8 cellular contexts compared by ENCODE assay signal in the genomic region with DNA sequence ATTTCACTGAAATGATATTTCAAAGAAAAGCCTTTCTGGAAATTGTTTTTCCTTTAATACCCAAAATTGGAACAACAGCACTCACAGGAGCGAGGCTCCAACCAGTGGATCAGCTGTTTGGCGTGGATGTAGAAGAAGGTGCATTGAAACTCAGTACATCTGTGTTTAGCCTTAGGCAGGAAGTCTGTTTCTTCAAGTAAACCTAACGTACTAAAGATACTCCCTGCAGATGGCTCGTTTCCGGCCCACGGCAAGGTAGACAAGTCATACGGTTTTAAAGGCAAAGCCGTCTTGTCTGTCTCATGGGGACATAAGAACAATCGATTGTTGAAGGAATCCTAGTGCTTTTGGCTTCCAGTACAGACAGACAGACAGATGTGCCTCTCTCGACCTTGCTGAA. TPM values are rescaled to one million over a fixed set of nuclear protein-coding genes. Genes with fewer than 3 reads are reported as not detected.
DNase-seq lines count a peak whose midpoint lies in the region; ATAC-seq and TF ChIP-seq lines count a peak whose summit lies in the region.

No MANE protein-coding gene starts in this region.

- H3K4me1 Mint-ChIP-seq in CD4-positive, alpha-beta memory T cell, result peaks cover 20 to 70% (median 46%) of the 10 kb centered on the region in 4 donors

- H3K27me3 ChIP-seq in CD4-positive, alpha-beta memory T cell (ENCODE audit: insufficient read depth, low read length), result no peaks in the 10 kb centered on the region
- H3K27me3 ChIP-seq in Peyer's patch (no peaks in the 10 kb centered on the region), esophagus muscularis mucosa (no peaks in the 10 kb centered on the region), BE2C (no peaks in the 10 kb centered on the region)

- peaks cover 0 to 2% (median 0%) of the 10 kb centered on the region in 8 donors for H3K9me3 Mint-ChIP-seq in CD4-positive, alpha-beta memory T cell

- peaks cover 64% of the 10 kb centered on the region for H3K4me1 ChIP-seq in CD4-positive, alpha-beta memory T cell (ENCODE audit: insufficient read depth, low read length)
- peaks cover 0 to 22% (median 6%) of the 10 kb centered on the region in 4 donors for H3K4me1 ChIP-seq in Peyer's patch
- H3K4me1 ChIP-seq in esophagus muscularis mucosa, result peaks cover 19 to 79% (median 68%) of the 10 kb centered on the region in 4 donors
- no peaks in the 10 kb centered on the region for H3K4me1 ChIP-seq in BE2C

- CTCF ChIA-PET in CD4-positive, alpha-beta memory T cell (lab: Charles Lee; ENCODE audit: partially characterized antibody), result interaction anchor here (1.2 to 3.1 kb wide), 5 partner anchors 10 to 28 kb away, joined by 3 to 17 read pairs (median 4); no protein-coding TSS in a partner anchor

- peak overlapping the region; percentile 79 to 92 (median 86) for H3K27ac Mint-ChIP-seq in CD4-positive, alpha-beta memory T cell

- no peak for TF ChIP-seq POLR2A in Peyer's patch (IDR thresholded peaks at IDR 0.05)
- no peak for TF ChIP-seq POLR2A in esophagus muscularis mucosa (IDR thresholded peaks at IDR 0.05; ENCODE audit: low read depth)

- no peak overlapping the region for H3K4me3 ChIP-seq in CD4-positive, alpha-beta memory T cell (ENCODE audit: low read length in 2 of 2)
- H3K4me3 ChIP-seq in Peyer's patch, result no peak overlapping the region
- H3K4me3 ChIP-seq in esophagus muscularis mucosa, result no peak overlapping the region
- H3K4me3 ChIP-seq in BE2C (ENCODE audit: low read depth, low read length), result no peak overlapping the region

- H3K4me3 Mint-ChIP-seq in CD4-positive, alpha-beta memory T cell, result peak overlapping the region; percentile 44 to 70 (median 58)

- WGBS in esophagus muscularis mucosa, result 65% methylated on average over 10 of the region's 10 CpGs

- no peaks in the 10 kb centered on the region for H3K36me3 ChIP-seq in CD4-positive, alpha-beta memory T cell (ENCODE audit: insufficient read depth, low read length)
- H3K36me3 ChIP-seq in Peyer's patch (no peaks in the 10 kb centered on the region), esophagus muscularis mucosa (peaks cover 0 to 4% (median 2%) of the 10 kb centered on the region in 4 donors), BE2C (no peaks in the 10 kb centered on the region)

- TF ChIP-seq CTCF in Peyer's patch (IDR thresholded peaks at IDR 0.05) (no peak), esophagus muscularis mucosa (IDR thresholded peaks at IDR 0.05) (no peak), BE2C (IDR thresholded peaks at IDR 0.05; ENCODE audit: low read depth, low read length) (no peak)

- no peaks in the 10 kb centered on the region for H3K9me3 ChIP-seq in CD4-positive, alpha-beta memory T cell (ENCODE audit: control insufficient read depth in 1 of 2, low read length in 2 of 2)
- H3K9me3 ChIP-seq in Peyer's patch, result no peaks in the 10 kb centered on the region
- no peaks in the 10 kb centered on the region for H3K9me3 ChIP-seq in esophagus muscularis mucosa
- no peaks in the 10 kb centered on the region for H3K9me3 ChIP-seq in BE2C

- H3K36me3 Mint-ChIP-seq in CD4-positive, alpha-beta memory T cell, result peaks cover 0 to 15% of the 10 kb centered on the region in 2 donors

- no peaks in the 10 kb centered on the region for H3K27me3 Mint-ChIP-seq in CD4-positive, alpha-beta memory T cell

- POLR2A ChIA-PET in CD4-positive, alpha-beta memory T cell (lab: Charles Lee; ENCODE audit: partially characterized antibody), result interaction anchor here (2.3 to 6.0 kb wide), 2 partner anchors 10 to 24 kb away, joined by 10 to 79 read pairs; no protein-coding TSS in a partner anchor

- TF ChIP-seq EP300 in esophagus muscularis mucosa (IDR thresholded peaks at IDR 0.05), result no peak

- ATAC-seq in GM21529 (IDR thresholded peaks at IDR 0.05; ENCODE audit: unreplicated experiment) (peak; percentile 66), HG02970 (IDR thresholded peaks at IDR 0.05; ENCODE audit: low FRiP score, unreplicated experiment) (no peak)

- intact Hi-C loops in CD4-positive, alpha-beta memory T cell (cut with micrococcal nuclease), result loop anchor here (1.0 to 2.0 kb wide), 2 partner anchors 8 to 22 kb away; no protein-coding TSS in a partner anchor
- intact Hi-C loops in esophagus muscularis mucosa (cut with DNase I), result no loop called here

- H3K27ac ChIP-seq in CD4-positive, alpha-beta memory T cell (ENCODE audit: low read depth, low read length), result peak overlapping the region; percentile 39
- H3K27ac ChIP-seq in Peyer's patch, result peak overlapping the region; percentile 49 to 72 (median 56)
- H3K27ac ChIP-seq in esophagus muscularis mucosa (replicated peaks in 1 of 4), result peak overlapping the region; percentile 63 to 80 (median 80)

- peak; percentile 32 to 71 (median 53) for DNase-seq in CD4-positive, alpha-beta memory T cell
- DNase-seq in Peyer's patch (peak in 2 of 3 donors; percentile 77 to 80), esophagus muscularis mucosa (ENCODE audit: extremely low spot score) (no peak), BE2C (no peak), SHP77 treated with DMSO at 0.1 percent for 48 hours (lab: John Stamatoyannopoulos, UW) (no peak), NCI-H446 treated with DMSO at 0.1 percent for 48 hours (lab: John Stamatoyannopoulos, UW) (no peak)

RNA-seq across cellular contexts. Expression of a gene that starts 50.0 kb away (rescaled TPM):
- total RNA-seq in CD4-positive, alpha-beta memory T cell, result under 1 TPM; 0.28 to 0.29 TPM
- not detected for polyA plus RNA-seq in CD4-positive, alpha-beta memory T cell
- total RNA-seq in Peyer's patch (1 to 10 TPM in 2 of 4 donors, under 1 TPM in 1, not detected in 1; 0.35 to 4.3 (median 1.7) TPM), esophagus muscularis mucosa (1 to 10 TPM in 2 of 4 donors, under 1 TPM in 2; 0.42 to 1.8 (median 1.1) TPM)
- polyA plus RNA-seq in BE2C (2012; ENCODE audit: insufficient read depth, insufficient read length, low read depth), result 9.4 TPM

Comparison
In these comparisons a context has a peak if more than half of its experiments do, and no peak if none do; other contexts are left out.
1. DNase-seq: peak in CD4-positive, alpha-beta memory T cell (5 of 5) and Peyer's patch (2 of 3); none in esophagus muscularis mucosa (single experiment), BE2C (single experiment), SHP77 treated with DMSO at 0.1 percent for 48 hours (single experiment) and NCI-H446 treated with DMSO at 0.1 percent for 48 hours (single experiment).
2. Peak in every context shown above with its lines, with median percentiles within 50 percentile points of each other: H3K27ac ChIP-seq.